ENCODE assay signal across 1 cellular context in the genomic region with DNA sequence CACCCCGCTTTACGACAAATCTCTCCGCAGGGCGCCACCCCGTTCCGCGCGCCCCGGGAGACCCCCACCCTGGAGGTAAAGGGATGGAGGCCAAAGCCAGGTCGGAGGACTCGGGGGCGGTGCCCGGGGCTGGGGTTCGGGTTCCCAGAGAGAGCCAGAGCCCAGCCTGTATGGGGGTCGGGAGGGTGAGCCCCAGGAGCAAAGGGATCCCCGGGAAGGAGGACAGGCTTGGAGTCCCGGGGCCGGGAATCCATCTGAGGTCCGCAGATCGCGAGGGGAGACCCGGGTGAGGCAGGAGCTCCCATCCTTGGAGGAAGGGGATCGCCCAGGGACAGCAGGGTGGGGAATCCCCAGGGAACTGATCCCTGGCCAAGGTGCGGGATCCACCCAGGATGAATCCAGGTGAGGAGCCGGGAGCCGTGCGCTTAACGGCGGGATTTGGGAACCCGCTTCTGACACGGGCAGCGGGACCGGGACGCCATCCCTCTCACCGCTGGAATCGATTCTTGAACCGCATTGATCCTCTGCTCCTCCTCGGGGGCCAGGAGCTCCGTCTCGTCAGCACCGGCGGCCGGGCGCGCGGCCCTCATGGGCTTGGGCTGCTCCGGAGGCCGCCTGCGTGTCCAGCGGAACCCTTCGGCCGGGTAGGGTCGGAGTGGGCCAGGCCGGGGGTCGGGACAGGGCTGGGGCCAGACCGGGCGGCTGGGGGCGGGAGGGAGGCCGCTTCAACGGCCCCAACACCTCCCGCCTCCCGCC.
TF ChIP-seq lines count a peak whose summit lies in the region.

A gene with protein sequence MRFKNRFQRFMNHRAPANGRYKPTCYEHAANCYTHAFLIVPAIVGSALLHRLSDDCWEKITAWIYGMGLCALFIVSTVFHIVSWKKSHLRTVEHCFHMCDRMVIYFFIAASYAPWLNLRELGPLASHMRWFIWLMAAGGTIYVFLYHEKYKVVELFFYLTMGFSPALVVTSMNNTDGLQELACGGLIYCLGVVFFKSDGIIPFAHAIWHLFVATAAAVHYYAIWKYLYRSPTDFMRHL (minus strand): TSS at position 657 of the 756 bp plus-strand sequence. CDS start 140 bp downstream, at position 517.

TF ChIP-seq in HepG2, 621 proteins besides CTCF, POLR2A, EP300 and RAD21 (continued from another document and continues in another):
- TF ChIP-seq, protein P1, sequence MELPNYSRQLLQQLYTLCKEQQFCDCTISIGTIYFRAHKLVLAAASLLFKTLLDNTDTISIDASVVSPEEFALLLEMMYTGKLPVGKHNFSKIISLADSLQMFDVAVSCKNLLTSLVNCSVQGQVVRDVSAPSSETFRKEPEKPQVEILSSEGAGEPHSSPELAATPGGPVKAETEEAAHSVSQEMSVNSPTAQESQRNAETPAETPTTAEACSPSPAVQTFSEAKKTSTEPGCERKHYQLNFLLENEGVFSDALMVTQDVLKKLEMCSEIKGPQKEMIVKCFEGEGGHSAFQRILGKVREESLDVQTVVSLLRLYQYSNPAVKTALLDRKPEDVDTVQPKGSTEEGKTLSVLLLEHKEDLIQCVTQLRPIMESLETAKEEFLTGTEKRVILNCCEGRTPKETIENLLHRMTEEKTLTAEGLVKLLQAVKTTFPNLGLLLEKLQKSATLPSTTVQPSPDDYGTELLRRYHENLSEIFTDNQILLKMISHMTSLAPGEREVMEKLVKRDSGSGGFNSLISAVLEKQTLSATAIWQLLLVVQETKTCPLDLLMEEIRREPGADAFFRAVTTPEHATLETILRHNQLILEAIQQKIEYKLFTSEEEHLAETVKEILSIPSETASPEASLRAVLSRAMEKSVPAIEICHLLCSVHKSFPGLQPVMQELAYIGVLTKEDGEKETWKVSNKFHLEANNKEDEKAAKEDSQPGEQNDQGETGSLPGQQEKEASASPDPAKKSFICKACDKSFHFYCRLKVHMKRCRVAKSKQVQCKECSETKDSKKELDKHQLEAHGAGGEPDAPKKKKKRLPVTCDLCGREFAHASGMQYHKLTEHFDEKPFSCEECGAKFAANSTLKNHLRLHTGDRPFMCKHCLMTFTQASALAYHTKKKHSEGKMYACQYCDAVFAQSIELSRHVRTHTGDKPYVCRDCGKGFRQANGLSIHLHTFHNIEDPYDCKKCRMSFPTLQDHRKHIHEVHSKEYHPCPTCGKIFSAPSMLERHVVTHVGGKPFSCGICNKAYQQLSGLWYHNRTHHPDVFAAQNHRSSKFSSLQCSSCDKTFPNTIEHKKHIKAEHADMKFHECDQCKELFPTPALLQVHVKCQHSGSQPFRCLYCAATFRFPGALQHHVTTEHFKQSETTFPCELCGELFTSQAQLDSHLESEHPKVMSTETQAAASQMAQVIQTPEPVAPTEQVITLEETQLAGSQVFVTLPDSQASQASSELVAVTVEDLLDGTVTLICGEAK (IDR thresholded peaks at IDR 0.05) = no peak
- TF ChIP-seq, protein P1 (CRISPR knock-in tag; IDR thresholded peaks at IDR 0.05) = peak; percentile 44; the same call in 1 of the 2 replicates
- TF ChIP-seq MTA3 (CRISPR knock-in tag; IDR thresholded peaks at IDR 0.05) = no peak
- no peak; the same call in 1 of the 2 replicates for TF ChIP-seq FOXO1 (CRISPR knock-in tag; IDR thresholded peaks at IDR 0.05)
- no peak for TF ChIP-seq RFX1 (IDR thresholded peaks at IDR 0.05)
- peak; percentile 58; the same call in 1 of the 2 replicates for TF ChIP-seq SMAD1 (CRISPR knock-in tag; IDR thresholded peaks at IDR 0.05; ENCODE audit: borderline replicate concordance, low read depth)
- no peak for TF ChIP-seq IKZF4 (CRISPR knock-in tag; IDR thresholded peaks at IDR 0.05; ENCODE audit: borderline replicate concordance, low read depth, not compliant biosample characterization)
- TF ChIP-seq THAP8 (CRISPR knock-in tag; IDR thresholded peaks at IDR 0.05; ENCODE audit: borderline replicate concordance) = peak; percentile 57; the same call in 1 of the 2 replicates
- TF ChIP-seq, protein P2, sequence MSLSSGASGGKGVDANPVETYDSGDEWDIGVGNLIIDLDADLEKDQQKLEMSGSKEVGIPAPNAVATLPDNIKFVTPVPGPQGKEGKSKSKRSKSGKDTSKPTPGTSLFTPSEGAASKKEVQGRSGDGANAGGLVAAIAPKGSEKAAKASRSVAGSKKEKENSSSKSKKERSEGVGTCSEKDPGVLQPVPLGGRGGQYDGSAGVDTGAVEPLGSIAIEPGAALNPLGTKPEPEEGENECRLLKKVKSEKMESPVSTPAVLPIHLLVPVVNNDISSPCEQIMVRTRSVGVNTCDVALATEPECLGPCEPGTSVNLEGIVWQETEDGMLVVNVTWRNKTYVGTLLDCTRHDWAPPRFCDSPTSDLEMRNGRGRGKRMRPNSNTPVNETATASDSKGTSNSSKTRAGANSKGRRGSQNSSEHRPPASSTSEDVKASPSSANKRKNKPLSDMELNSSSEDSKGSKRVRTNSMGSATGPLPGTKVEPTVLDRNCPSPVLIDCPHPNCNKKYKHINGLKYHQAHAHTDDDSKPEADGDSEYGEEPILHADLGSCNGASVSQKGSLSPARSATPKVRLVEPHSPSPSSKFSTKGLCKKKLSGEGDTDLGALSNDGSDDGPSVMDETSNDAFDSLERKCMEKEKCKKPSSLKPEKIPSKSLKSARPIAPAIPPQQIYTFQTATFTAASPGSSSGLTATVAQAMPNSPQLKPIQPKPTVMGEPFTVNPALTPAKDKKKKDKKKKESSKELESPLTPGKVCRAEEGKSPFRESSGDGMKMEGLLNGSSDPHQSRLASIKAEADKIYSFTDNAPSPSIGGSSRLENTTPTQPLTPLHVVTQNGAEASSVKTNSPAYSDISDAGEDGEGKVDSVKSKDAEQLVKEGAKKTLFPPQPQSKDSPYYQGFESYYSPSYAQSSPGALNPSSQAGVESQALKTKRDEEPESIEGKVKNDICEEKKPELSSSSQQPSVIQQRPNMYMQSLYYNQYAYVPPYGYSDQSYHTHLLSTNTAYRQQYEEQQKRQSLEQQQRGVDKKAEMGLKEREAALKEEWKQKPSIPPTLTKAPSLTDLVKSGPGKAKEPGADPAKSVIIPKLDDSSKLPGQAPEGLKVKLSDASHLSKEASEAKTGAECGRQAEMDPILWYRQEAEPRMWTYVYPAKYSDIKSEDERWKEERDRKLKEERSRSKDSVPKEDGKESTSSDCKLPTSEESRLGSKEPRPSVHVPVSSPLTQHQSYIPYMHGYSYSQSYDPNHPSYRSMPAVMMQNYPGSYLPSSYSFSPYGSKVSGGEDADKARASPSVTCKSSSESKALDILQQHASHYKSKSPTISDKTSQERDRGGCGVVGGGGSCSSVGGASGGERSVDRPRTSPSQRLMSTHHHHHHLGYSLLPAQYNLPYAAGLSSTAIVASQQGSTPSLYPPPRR (CRISPR knock-in tag; IDR thresholded peaks at IDR 0.05; ENCODE audit: borderline replicate concordance) = peak; percentile 41; the same call in 1 of the 2 replicates
- no peak; the same call in 1 of the 2 replicates for TF ChIP-seq ZNF780A (CRISPR knock-in tag; IDR thresholded peaks at IDR 0.05)
- no peak for TF ChIP-seq ZNF749 (CRISPR knock-in tag; IDR thresholded peaks at IDR 0.05; ENCODE audit: borderline replicate concordance)
- TF ChIP-seq XRCC5 (optimal IDR thresholded peaks at IDR 0.05; ENCODE audit: low read length) = peak; percentile 13
- no peak for TF ChIP-seq ZEB1 (IDR thresholded peaks at IDR 0.05; ENCODE audit: insufficient replicate concordance, low read depth)
- TF ChIP-seq, protein P3, sequence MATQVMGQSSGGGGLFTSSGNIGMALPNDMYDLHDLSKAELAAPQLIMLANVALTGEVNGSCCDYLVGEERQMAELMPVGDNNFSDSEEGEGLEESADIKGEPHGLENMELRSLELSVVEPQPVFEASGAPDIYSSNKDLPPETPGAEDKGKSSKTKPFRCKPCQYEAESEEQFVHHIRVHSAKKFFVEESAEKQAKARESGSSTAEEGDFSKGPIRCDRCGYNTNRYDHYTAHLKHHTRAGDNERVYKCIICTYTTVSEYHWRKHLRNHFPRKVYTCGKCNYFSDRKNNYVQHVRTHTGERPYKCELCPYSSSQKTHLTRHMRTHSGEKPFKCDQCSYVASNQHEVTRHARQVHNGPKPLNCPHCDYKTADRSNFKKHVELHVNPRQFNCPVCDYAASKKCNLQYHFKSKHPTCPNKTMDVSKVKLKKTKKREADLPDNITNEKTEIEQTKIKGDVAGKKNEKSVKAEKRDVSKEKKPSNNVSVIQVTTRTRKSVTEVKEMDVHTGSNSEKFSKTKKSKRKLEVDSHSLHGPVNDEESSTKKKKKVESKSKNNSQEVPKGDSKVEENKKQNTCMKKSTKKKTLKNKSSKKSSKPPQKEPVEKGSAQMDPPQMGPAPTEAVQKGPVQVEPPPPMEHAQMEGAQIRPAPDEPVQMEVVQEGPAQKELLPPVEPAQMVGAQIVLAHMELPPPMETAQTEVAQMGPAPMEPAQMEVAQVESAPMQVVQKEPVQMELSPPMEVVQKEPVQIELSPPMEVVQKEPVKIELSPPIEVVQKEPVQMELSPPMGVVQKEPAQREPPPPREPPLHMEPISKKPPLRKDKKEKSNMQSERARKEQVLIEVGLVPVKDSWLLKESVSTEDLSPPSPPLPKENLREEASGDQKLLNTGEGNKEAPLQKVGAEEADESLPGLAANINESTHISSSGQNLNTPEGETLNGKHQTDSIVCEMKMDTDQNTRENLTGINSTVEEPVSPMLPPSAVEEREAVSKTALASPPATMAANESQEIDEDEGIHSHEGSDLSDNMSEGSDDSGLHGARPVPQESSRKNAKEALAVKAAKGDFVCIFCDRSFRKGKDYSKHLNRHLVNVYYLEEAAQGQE (IDR thresholded peaks at IDR 0.05; ENCODE audit: borderline replicate concordance in 1 of 2, low read depth in 1 of 2, low read length in 2 of 2) = peak in 1 of 2 experiments; percentile 35; a peak in 1 of 4 replicates
- TF ChIP-seq BCL3 (CRISPR knock-in tag; IDR thresholded peaks at IDR 0.05) = no peak; the same call in 1 of the 2 replicates
- no peak for TF ChIP-seq ZNF337 (CRISPR knock-in tag; IDR thresholded peaks at IDR 0.05; ENCODE audit: borderline replicate concordance, low read depth)
- TF ChIP-seq SMAD3 (CRISPR knock-in tag; IDR thresholded peaks at IDR 0.05) = no peak
- peak; percentile 76 for TF ChIP-seq ZFX (CRISPR knock-in tag; IDR thresholded peaks at IDR 0.05; ENCODE audit: low read depth)
- TF ChIP-seq ARNT (IDR thresholded peaks at IDR 0.05) = no peak
- no peak for TF ChIP-seq AKAP8 (CRISPR knock-in tag; IDR thresholded peaks at IDR 0.05)
- TF ChIP-seq PAF1 (CRISPR knock-in tag; IDR thresholded peaks at IDR 0.05) = no peak
- TF ChIP-seq, protein P4, sequence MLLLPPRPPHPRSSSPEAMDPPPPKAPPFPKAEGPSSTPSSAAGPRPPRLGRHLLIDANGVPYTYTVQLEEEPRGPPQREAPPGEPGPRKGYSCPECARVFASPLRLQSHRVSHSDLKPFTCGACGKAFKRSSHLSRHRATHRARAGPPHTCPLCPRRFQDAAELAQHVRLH (CRISPR knock-in tag; IDR thresholded peaks at IDR 0.05; ENCODE audit: borderline replicate concordance, low read depth) = no peak; the same call in 1 of the 2 replicates
- TF ChIP-seq TAF1 (CRISPR knock-in tag; IDR thresholded peaks at IDR 0.05) = peak; percentile 82
- TF ChIP-seq ZNF747 (CRISPR knock-in tag; IDR thresholded peaks at IDR 0.05; ENCODE audit: borderline replicate concordance) = peak; percentile 22; the same call in 1 of the 2 replicates
- TF ChIP-seq MED8 (CRISPR knock-in tag; IDR thresholded peaks at IDR 0.05; ENCODE audit: insufficient replicate concordance) = peak; percentile 79
- peak; percentile 60; the same call in 1 of the 2 replicates for TF ChIP-seq JUNB (CRISPR knock-in tag; IDR thresholded peaks at IDR 0.05; ENCODE audit: borderline replicate concordance)
- no peak; the same call in 1 of the 2 replicates for TF ChIP-seq ZNF775 (CRISPR knock-in tag; IDR thresholded peaks at IDR 0.05; ENCODE audit: borderline replicate concordance)
- peak; percentile 14; the same call in 1 of the 2 replicates for TF ChIP-seq ZBTB20 (CRISPR knock-in tag; IDR thresholded peaks at IDR 0.05; ENCODE audit: borderline replicate concordance, low read depth)
- peak; percentile 71; the same call in 1 of the 2 replicates for TF ChIP-seq ZNF546 (CRISPR knock-in tag; conservative IDR thresholded peaks at IDR 0.05)
- TF ChIP-seq, protein P5, sequence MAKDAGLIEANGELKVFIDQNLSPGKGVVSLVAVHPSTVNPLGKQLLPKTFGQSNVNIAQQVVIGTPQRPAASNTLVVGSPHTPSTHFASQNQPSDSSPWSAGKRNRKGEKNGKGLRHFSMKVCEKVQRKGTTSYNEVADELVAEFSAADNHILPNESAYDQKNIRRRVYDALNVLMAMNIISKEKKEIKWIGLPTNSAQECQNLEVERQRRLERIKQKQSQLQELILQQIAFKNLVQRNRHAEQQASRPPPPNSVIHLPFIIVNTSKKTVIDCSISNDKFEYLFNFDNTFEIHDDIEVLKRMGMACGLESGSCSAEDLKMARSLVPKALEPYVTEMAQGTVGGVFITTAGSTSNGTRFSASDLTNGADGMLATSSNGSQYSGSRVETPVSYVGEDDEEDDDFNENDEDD (CRISPR knock-in tag; IDR thresholded peaks at IDR 0.05; ENCODE audit: borderline replicate concordance) = no peak
